ENCODE assay signal across 8 cellular contexts in genomic region chr11:114159802-114160588, GRCh38.
DNase-seq lines count a peak whose midpoint lies in the region; ATAC-seq and TF ChIP-seq lines count a peak whose summit lies in the region.

No MANE protein-coding gene starts in this region.

- H3K27ac Mint-ChIP-seq in neural progenitor cell, result peak overlapping the region; percentile 79

- TF ChIP-seq CTCF in Loucy (conservative IDR thresholded peaks at IDR 0.05; ENCODE audit: low read length), result no peak; the same call in none of the 2 replicates
- no peak for TF ChIP-seq CTCF in fibroblast of the aortic adventitia (IDR thresholded peaks at IDR 0.05; ENCODE audit: insufficient read depth, low read length)
- no peak for TF ChIP-seq CTCF in neural progenitor cell (IDR thresholded peaks at IDR 0.05)

- H2AFZ ChIP-seq in ACC112 (ENCODE audit: low read length, unreplicated experiment), result no peak overlapping the region
- 0 out of 2 replicates have a peak overlapping the region, but pooled peaks have one; percentile 30 for H2AFZ ChIP-seq in Loucy (ENCODE audit: low read length)
- no peak overlapping the region for H2AFZ ChIP-seq in neural progenitor cell (replicated peaks)

- H3K27me3 ChIP-seq in ACC112 (ENCODE audit: insufficient read depth, low read length), result no peaks in the 10 kb centered on the region
- no peaks in the 10 kb centered on the region for H3K27me3 ChIP-seq in Loucy (ENCODE audit: insufficient read depth, low read length, poor library complexity, severe bottlenecking)
- no peaks in the 10 kb centered on the region for H3K27me3 ChIP-seq in neural progenitor cell

- H3K4me3 ChIP-seq in ACC112 (ENCODE audit: low read depth, low read length), result peak overlapping the region; percentile 50
- H3K4me3 ChIP-seq in Loucy (ENCODE audit: low read length, poor library complexity, severe bottlenecking), result peak overlapping the region; percentile 69
- H3K4me3 ChIP-seq in fibroblast of the aortic adventitia (ENCODE audit: low read depth, low read length), result peak overlapping the region; percentile 22
- H3K4me3 ChIP-seq in neural progenitor cell, result no peak overlapping the region

- H3K4me2 ChIP-seq in Loucy (ENCODE audit: low read depth, low read length, poor library complexity, severe bottlenecking) (peak overlapping the region; percentile 87), neural progenitor cell (peak overlapping the region; percentile 25)

- H4K20me1 ChIP-seq in Loucy (ENCODE audit: insufficient read depth, low read length, poor library complexity, severe bottlenecking), result no peaks in the 10 kb centered on the region
- H4K20me1 ChIP-seq in neural progenitor cell (ENCODE audit: low read depth), result peaks cover 26% of the 10 kb centered on the region

- H3F3A ChIP-seq in Loucy (ENCODE audit: low read depth) (0 out of 2 replicates have a peak, but pooled peaks cover 2% of the 10 kb centered on the region), neural progenitor cell (ENCODE audit: low read depth) (no peaks in the 10 kb centered on the region)

- H3K9me3 Mint-ChIP-seq in neural progenitor cell, result no peaks in the 10 kb centered on the region

- H3K36me3 ChIP-seq in ACC112 (ENCODE audit: insufficient read depth, low read length) (peaks cover 18% of the 10 kb centered on the region; the same call in 1 of the 2 replicates), Loucy (ENCODE audit: insufficient read depth, low read length) (no peaks in the 10 kb centered on the region), neural progenitor cell (no peaks in the 10 kb centered on the region)

- H3K9me3 ChIP-seq in Loucy (ENCODE audit: insufficient read depth, low read depth, low read length) (no peaks in the 10 kb centered on the region), neural progenitor cell (ENCODE audit: low read depth) (no peaks in the 10 kb centered on the region)

- H3K4me1 ChIP-seq in ACC112 (ENCODE audit: control insufficient read depth, insufficient read depth, low read length, unreplicated experiment), result peaks cover 75% of the 10 kb centered on the region
- H3K4me1 ChIP-seq in Loucy (ENCODE audit: insufficient read depth, low read length, poor library complexity, severe bottlenecking), result peaks cover 63% of the 10 kb centered on the region
- H3K4me1 ChIP-seq in neural progenitor cell, result peaks cover 35% of the 10 kb centered on the region

- H3K79me2 ChIP-seq in ACC112 (ENCODE audit: control insufficient read depth, insufficient read depth, low read length, unreplicated experiment) (peaks cover 48% of the 10 kb centered on the region), Loucy (ENCODE audit: insufficient read depth, low read length) (no peaks in the 10 kb centered on the region), neural progenitor cell (ENCODE audit: low read depth) (no peaks in the 10 kb centered on the region)

- H3K4me3 Mint-ChIP-seq in neural progenitor cell, result peak overlapping the region; percentile 46

- H3K9ac ChIP-seq in Loucy (ENCODE audit: low read depth, low read length, poor library complexity, severe bottlenecking) (peak overlapping the region; percentile 68), neural progenitor cell (no peak overlapping the region)

- peaks cover 4% of the 10 kb centered on the region for H3K27me3 Mint-ChIP-seq in neural progenitor cell (ENCODE audit: insufficient read depth, low read depth)

- peaks cover 23% of the 10 kb centered on the region for H3K36me3 Mint-ChIP-seq in neural progenitor cell

- no peaks in the 10 kb centered on the region for H3K9me2 ChIP-seq in Loucy (replicated peaks; ENCODE audit: low read depth, low read length)

- peak; percentile 76 for ATAC-seq in GM21367 (IDR thresholded peaks at IDR 0.05; ENCODE audit: unreplicated experiment)
- ATAC-seq in stimulated activated naive CD8-positive, alpha-beta T cell treated with anti-CD3 and anti-CD28 coated beads, Interleukin-15, Interleukin-2, amounts not matched to agents 100 U/mL and 50 U/mL, for 24 hours, result peak; percentile 82

- DNase-seq in RPMI8226 (peak; percentile 100), fibroblast of the aortic adventitia (ENCODE audit: low read depth) (peak; percentile 97), neural progenitor cell (ENCODE audit: low spot score) (peak; percentile 55)
- DNase-seq in activated effector memory CD4-positive, alpha-beta T cell treated with anti-CD3 and anti-CD28 coated beads, Interleukin-2, amount 50 U/mL, for 16 hours, result peak; percentile 97
- DNase-seq in stimulated activated naive CD8-positive, alpha-beta T cell treated with anti-CD3 and anti-CD28 coated beads, Interleukin-15, Interleukin-2, amounts not matched to agents 100 U/mL and 50 U/mL, for 24 hours, result peak; percentile 88

- peaks cover 72% of the 10 kb centered on the region for H3K4me1 Mint-ChIP-seq in neural progenitor cell

- peak overlapping the region; percentile 96 for H3K27ac ChIP-seq in ACC112 (ENCODE audit: low read depth, low read length)
- H3K27ac ChIP-seq in neural progenitor cell, result no peak overlapping the region
